26 cellular contexts compared by ENCODE assay signal in the genomic region with DNA sequence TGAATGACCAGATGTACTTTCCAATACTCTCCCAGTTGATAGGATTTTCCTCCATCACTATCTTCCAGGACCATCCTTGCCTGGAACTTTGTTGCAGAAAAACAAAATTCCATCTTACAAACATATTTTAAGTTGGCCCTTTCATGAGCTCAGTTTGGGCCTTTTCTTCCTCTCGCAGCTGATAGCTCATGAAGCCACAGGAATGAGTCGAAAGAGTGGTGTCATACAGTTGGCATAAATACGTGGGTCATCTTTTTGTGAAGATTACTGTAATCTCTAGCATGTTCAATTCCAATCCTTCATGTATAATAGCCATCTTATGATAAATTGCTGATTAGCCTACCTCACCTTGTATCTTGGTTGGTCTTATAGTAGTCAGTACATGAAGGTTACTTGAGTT.
DNase-seq lines count a peak whose midpoint lies in the region; ATAC-seq and TF ChIP-seq lines count a peak whose summit lies in the region.
"Had no signal": no experiment of that assay in that cellular context is flagged by ENCODE, and none has a peak within 500 bp of the region (broad histone marks: within the 10 kb centered on the region; RNA-seq: fewer than 3 reads in every experiment).

No MANE protein-coding gene starts in this region.

- WGBS in mesenchymal stem cell = no CpG with 5 or more reads among the region's 3 CpGs

- H3K23ac ChIP-seq in mesenchymal stem cell (ENCODE audit: low read length in 2 of 2) = no peak overlapping the region

- no peak overlapping the region for H3K4ac ChIP-seq in mesenchymal stem cell (ENCODE audit: low read depth in 1 of 2, low read length in 2 of 2)

- H3K4me1 ChIP-seq in mesenchymal stem cell (ENCODE audit: control insufficient read depth, insufficient read depth, low read depth, low read length) (no peaks in the 10 kb centered on the region), lower lobe of right lung (no peaks in the 10 kb centered on the region)
- H3K4me1 ChIP-seq: colonic mucosa, thyroid gland had no signal

- H3K36me3 Mint-ChIP-seq in activated naive CD8-positive, alpha-beta T cell = peaks cover 17% of the 10 kb centered on the region
- H3K36me3 Mint-ChIP-seq in activated naive CD8-positive, alpha-beta T cell treated with anti-CD3 and anti-CD28 coated beads for 36 hours = peaks cover 14% of the 10 kb centered on the region

- no peak overlapping the region for H3K4me2 ChIP-seq in mesenchymal stem cell (ENCODE audit: low read length, poor library complexity, severe bottlenecking)

- no peak overlapping the region for H4K8ac ChIP-seq in mesenchymal stem cell (ENCODE audit: low read length)

- H3K4me3 ChIP-seq in mesenchymal stem cell (ENCODE audit: insufficient read depth in 1 of 2, low read depth in 1 of 2, low read length in 2 of 2) (peak overlapping the region in 1 of 2 experiments; percentile 40), lower lobe of right lung (no peak overlapping the region)
- H3K4me3 ChIP-seq: BLaER1 treated with 17β-estradiol and CSF1 and Interleukin-3, amounts not matched to agents 10 nM and 100 nM; cardiac muscle cell; colonic mucosa; spleen; thyroid gland; vagina had no signal

- H3K27me3 ChIP-seq in mesenchymal stem cell (ENCODE audit: control insufficient read depth in 1 of 2, insufficient read depth in 1 of 2, low read length in 2 of 2) (no peaks in the 10 kb centered on the region), lower lobe of right lung (ENCODE audit: low read depth) (no peaks in the 10 kb centered on the region)
- H3K27me3 ChIP-seq: BLaER1 treated with 17β-estradiol and CSF1 and Interleukin-3, amounts not matched to agents 10 nM and 100 nM; cardiac muscle cell; colonic mucosa; neutrophil; spleen; thyroid gland; vagina had no signal

- H3K4me1 Mint-ChIP-seq in activated naive CD8-positive, alpha-beta T cell (ENCODE audit: low read depth) = peaks cover 32% of the 10 kb centered on the region
- H3K4me1 Mint-ChIP-seq in activated naive CD8-positive, alpha-beta T cell treated with anti-CD3 and anti-CD28 coated beads for 36 hours = peaks cover 25% of the 10 kb centered on the region

- H3K9ac ChIP-seq in mesenchymal stem cell (ENCODE audit: low read length) = peak overlapping the region; percentile 22
- H3K9ac ChIP-seq: BLaER1 treated with 17β-estradiol and CSF1 and Interleukin-3, amounts not matched to agents 10 nM and 100 nM had no signal

- no peak overlapping the region for H3K27ac ChIP-seq in mesenchymal stem cell (ENCODE audit: low read length, poor library complexity, severe bottlenecking)
- no peak overlapping the region for H3K27ac ChIP-seq in lower lobe of right lung
- H3K27ac ChIP-seq: BLaER1 treated with 17β-estradiol and CSF1 and Interleukin-3, amounts not matched to agents 10 nM and 100 nM; cardiac muscle cell; colonic mucosa; epithelial cell of prostate; neutrophil; spleen; thyroid gland; vagina had no signal

- no peak overlapping the region for H2BK5ac ChIP-seq in mesenchymal stem cell (ENCODE audit: low read depth, low read length, poor library complexity, severe bottlenecking)

- no peak for TF ChIP-seq CTCF in lower lobe of right lung (IDR thresholded peaks at IDR 0.05)

- H3K18ac ChIP-seq in mesenchymal stem cell (ENCODE audit: low read depth in 1 of 2, low read length in 2 of 2) = no peak overlapping the region

- peaks cover 11% of the 10 kb centered on the region for H3K9me3 Mint-ChIP-seq in activated naive CD8-positive, alpha-beta T cell (ENCODE audit: low read depth)
- H3K9me3 Mint-ChIP-seq in activated naive CD8-positive, alpha-beta T cell treated with anti-CD3 and anti-CD28 coated beads for 36 hours = peaks cover 23% of the 10 kb centered on the region

- no peak overlapping the region for H2BK12ac ChIP-seq in mesenchymal stem cell (ENCODE audit: low read length in 2 of 2)

- DNase-seq in activated naive CD8-positive, alpha-beta T cell treated with anti-CD3 and anti-CD28 coated beads for 36 hours = no peak
- DNase-seq in mesenchymal stem cell = no peak
- no peak for DNase-seq in left cardiac atrium
- DNase-seq in lower lobe of right lung = no peak
- DNase-seq: Calu3; colonic mucosa; effector CD8-positive, alpha-beta T cell; KG1; mesendoderm; NCI-H1930; NCI-H2171 treated with DMSO at 0.1 percent for 48 hours; NCI-H510A; right cardiac atrium; spleen; stimulated activated CD4-positive, alpha-beta T cell treated with anti-CD3 and anti-CD28 coated beads, Interleukin-2, amount 100 ng/mL, for 24 hours; thyroid gland had no signal

- no peak overlapping the region for H2AFZ ChIP-seq in mesenchymal stem cell (ENCODE audit: low read depth, low read length)

- no peak overlapping the region for H3K14ac ChIP-seq in mesenchymal stem cell (ENCODE audit: low read length in 2 of 2)

- H2BK120ac ChIP-seq in mesenchymal stem cell (ENCODE audit: low read depth, low read length) = no peak overlapping the region

- H3K36me3 ChIP-seq in mesenchymal stem cell (ENCODE audit: control insufficient read depth in 1 of 2, insufficient read depth in 2 of 2, low read depth in 1 of 2, low read length in 2 of 2) (no peaks in the 10 kb centered on the region), lower lobe of right lung (no peaks in the 10 kb centered on the region)
- H3K36me3 ChIP-seq: BLaER1 treated with 17β-estradiol and CSF1 and Interleukin-3, amounts not matched to agents 10 nM and 100 nM; cardiac muscle cell; colonic mucosa; neutrophil; spleen; thyroid gland; vagina had no signal

- no peak overlapping the region for H2BK15ac ChIP-seq in mesenchymal stem cell (ENCODE audit: low read depth, poor library complexity, severe bottlenecking)

- H3K4me3 Mint-ChIP-seq in activated naive CD8-positive, alpha-beta T cell = peak overlapping the region; percentile 62
- no peak overlapping the region for H3K4me3 Mint-ChIP-seq in activated naive CD8-positive, alpha-beta T cell treated with anti-CD3 and anti-CD28 coated beads for 36 hours
- H3K4me3 Mint-ChIP-seq: activated T-helper 1 cell treated with anti-CD3 and anti-CD28 coated beads, Interleukin-12 subunit alpha, Interleukin-12 subunit beta, Interleukin-2, Interleukin-4 antibody, amounts not matched to agents 30 ng/mL and 10 ng/mL and 1 ng/mL, durations not matched to agents 14 hours and 24 hours and 36 hours had no signal

- ATAC-seq in HG02885 (IDR thresholded peaks at IDR 0.05; ENCODE audit: poor library complexity, unreplicated experiment) = peak; percentile 5
- ATAC-seq in left cardiac atrium = no peak
- ATAC-seq in HG03025 (IDR thresholded peaks at IDR 0.05; ENCODE audit: low FRiP score, unreplicated experiment) = no peak
- no peak for ATAC-seq in lower lobe of right lung
- ATAC-seq: left lobe of liver, right cardiac atrium had no signal

- no peak overlapping the region for H2AK5ac ChIP-seq in mesenchymal stem cell (ENCODE audit: low read length, severe bottlenecking)

- intact Hi-C loops in left cardiac atrium (cut with DNase I) (no loop called here), lower lobe of right lung (cut with DNase I) (no loop called here)

- no peaks in the 10 kb centered on the region for H3K9me3 ChIP-seq in mesenchymal stem cell (ENCODE audit: control insufficient read depth, low read length)
- H3K9me3 ChIP-seq in lower lobe of right lung = no peaks in the 10 kb centered on the region
- H3K9me3 ChIP-seq: colonic mucosa, neutrophil, thyroid gland, vagina had no signal

- no peaks in the 10 kb centered on the region for H3K79me1 ChIP-seq in mesenchymal stem cell (replicated peaks; ENCODE audit: low read length, poor library complexity, severe bottlenecking)

- H3K27me3 Mint-ChIP-seq in activated naive CD8-positive, alpha-beta T cell = no peaks in the 10 kb centered on the region
- H3K27me3 Mint-ChIP-seq in activated naive CD8-positive, alpha-beta T cell treated with anti-CD3 and anti-CD28 coated beads for 36 hours = no peaks in the 10 kb centered on the region

- no peak overlapping the region for H3K27ac Mint-ChIP-seq in activated naive CD8-positive, alpha-beta T cell
- no peak overlapping the region for H3K27ac Mint-ChIP-seq in activated naive CD8-positive, alpha-beta T cell treated with anti-CD3 and anti-CD28 coated beads for 36 hours
- H3K27ac Mint-ChIP-seq: activated T-helper 1 cell treated with anti-CD3 and anti-CD28 coated beads, Interleukin-12 subunit alpha, Interleukin-12 subunit beta, Interleukin-2, Interleukin-4 antibody, amounts not matched to agents 30 ng/mL and 10 ng/mL and 1 ng/mL, durations not matched to agents 14 hours and 24 hours and 36 hours had no signal

- H4K91ac ChIP-seq in mesenchymal stem cell (ENCODE audit: low read length) = no peak overlapping the region
